In the genomic region with DNA sequence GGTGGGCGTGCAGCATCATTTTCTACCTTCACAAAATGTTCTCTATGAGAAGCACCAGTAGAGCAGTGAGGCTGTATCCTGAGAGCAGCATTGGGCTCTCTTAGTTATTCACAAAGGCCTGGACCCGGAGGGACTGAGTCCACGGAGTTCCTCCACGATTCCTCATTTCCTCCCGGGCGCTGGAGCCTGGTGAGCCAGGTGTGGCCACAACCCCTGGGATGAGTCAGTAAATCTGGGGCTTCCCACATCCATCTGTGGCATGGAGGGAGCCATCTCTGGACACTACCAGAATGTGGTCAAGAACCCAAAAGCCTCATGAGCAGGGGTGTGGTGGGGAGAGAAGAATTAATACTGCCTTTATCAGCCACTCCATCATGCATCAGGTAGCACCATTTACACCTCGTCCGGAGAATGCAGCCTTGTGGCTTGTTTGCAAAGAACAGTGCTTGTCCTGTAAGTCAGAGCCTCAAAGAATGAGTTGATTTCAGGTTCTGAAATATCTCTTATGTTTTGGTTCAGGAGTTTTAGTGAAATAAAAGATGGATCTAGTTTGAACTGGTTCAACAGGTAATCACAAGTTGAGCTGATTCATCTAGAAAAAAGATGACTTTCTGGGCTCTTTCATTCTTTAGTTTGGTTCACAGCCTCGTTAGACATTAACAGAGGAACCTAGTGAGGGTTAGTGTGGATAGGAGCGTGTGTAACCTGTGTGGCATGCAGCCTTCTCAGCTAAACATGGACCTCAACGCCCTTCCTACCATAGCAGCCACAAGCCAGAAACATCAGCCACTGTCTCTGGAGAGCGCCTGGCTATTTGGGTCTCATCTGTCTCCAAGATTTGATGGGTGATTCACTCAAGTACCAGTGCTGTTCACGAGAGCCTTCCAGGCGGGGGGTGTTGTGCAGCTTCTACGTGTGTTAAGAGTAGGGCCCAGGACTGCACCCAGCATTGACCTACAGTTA, we compare ENCODE assay signal across 1 cellular context.
TF ChIP-seq lines count a peak whose summit lies in the region.

No MANE protein-coding gene starts in this region.

TF ChIP-seq in IMR-90, 13 proteins besides CTCF, POLR2A, EP300 and RAD21 (continued from another document):
- TF ChIP-seq, protein P1, sequence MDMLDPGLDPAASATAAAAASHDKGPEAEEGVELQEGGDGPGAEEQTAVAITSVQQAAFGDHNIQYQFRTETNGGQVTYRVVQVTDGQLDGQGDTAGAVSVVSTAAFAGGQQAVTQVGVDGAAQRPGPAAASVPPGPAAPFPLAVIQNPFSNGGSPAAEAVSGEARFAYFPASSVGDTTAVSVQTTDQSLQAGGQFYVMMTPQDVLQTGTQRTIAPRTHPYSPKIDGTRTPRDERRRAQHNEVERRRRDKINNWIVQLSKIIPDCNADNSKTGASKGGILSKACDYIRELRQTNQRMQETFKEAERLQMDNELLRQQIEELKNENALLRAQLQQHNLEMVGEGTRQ (IDR thresholded peaks at IDR 0.05; ENCODE audit: low read depth, low read length) = no peak
TF ChIP-seq in IMR-90: peak in this region for 0.
